In the genomic region with DNA sequence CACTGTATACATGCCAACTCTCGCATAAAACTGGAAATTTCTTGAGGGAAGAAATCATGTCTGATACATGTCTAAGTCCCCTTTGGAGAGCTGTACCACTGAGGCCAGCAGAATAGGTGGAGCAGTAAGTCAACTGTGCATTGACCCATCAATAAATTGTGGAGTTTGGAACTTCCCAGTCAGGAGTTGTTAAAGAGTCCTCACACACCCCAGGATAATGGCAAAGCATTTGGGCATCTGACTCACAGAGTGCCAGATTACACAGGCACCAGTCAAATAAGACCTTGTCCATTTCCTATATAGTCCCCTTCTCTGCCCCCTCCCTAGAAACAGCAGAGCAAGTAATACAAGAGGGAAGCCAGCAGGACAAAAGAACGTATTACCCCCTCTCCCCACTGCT, we compare ENCODE assay signal across 24 cellular contexts. TPM values are rescaled to one million over a fixed set of nuclear protein-coding genes. Genes with fewer than 3 reads are reported as not detected.
DNase-seq lines count a peak whose midpoint lies in the region; ATAC-seq and TF ChIP-seq lines count a peak whose summit lies in the region.
"Had no signal": no experiment of that assay in that cellular context is flagged by ENCODE, and none has a peak within 500 bp of the region (broad histone marks: within the 10 kb centered on the region; RNA-seq: fewer than 3 reads in every experiment).

No MANE protein-coding gene starts in this region.

- H3K18ac ChIP-seq in mesendoderm (ENCODE audit: low read length), result peak overlapping the region; percentile 41

- peaks cover 31% of the 10 kb centered on the region for H3K79me2 ChIP-seq in mammary epithelial cell (ENCODE audit: insufficient read depth, low read length)
- H3K79me2 ChIP-seq in mesendoderm (ENCODE audit: control insufficient read depth, insufficient read depth, low read length), result peaks cover 19% of the 10 kb centered on the region

- ATAC-seq in WTC11 (no peak), foreskin keratinocyte (peak; percentile 39), upper lobe of left lung (ENCODE audit: low FRiP score in 2 of 2) (no peak), HG02678 (IDR thresholded peaks at IDR 0.05; ENCODE audit: unreplicated experiment) (no peak)
- ATAC-seq in activated CD8-positive, alpha-beta T cell treated with anti-CD3 and anti-CD28 coated beads for 36 hours, result no peak
- ATAC-seq: GM12878, GM23338 had no signal

- H3K4me1 ChIP-seq in mammary epithelial cell (ENCODE audit: insufficient read depth, low read length), result peaks cover 12% of the 10 kb centered on the region
- H3K4me1 ChIP-seq in foreskin keratinocyte, result no peaks in the 10 kb centered on the region
- peaks cover 2% of the 10 kb centered on the region for H3K4me1 ChIP-seq in mesendoderm (ENCODE audit: control insufficient read depth, low read depth, low read length)
- no peaks in the 10 kb centered on the region for H3K4me1 ChIP-seq in upper lobe of left lung
- H3K4me1 ChIP-seq: BE2C; BLaER1 treated with 17β-estradiol and CSF1 and Interleukin-3, amounts not matched to agents 10 nM and 100 nM; HAP-1 had no signal

- no peak for TF ChIP-seq EP300 in upper lobe of left lung (IDR thresholded peaks at IDR 0.05)

- H3K4me3 ChIP-seq in mammary epithelial cell (replicated peaks in 1 of 3; ENCODE audit: insufficient read depth in 1 of 3, low read depth in 2 of 3, low read length in 3 of 3) (no peak overlapping the region), mesendoderm (ENCODE audit: low read length) (no peak overlapping the region), upper lobe of left lung (no peak overlapping the region)
- H3K4me3 ChIP-seq: BLaER1 treated with 17β-estradiol and CSF1 and Interleukin-3, amounts not matched to agents 10 nM and 100 nM; GM12878; GM23338; HAP-1 had no signal

- no peaks in the 10 kb centered on the region for H3K9me3 Mint-ChIP-seq in MCF 10A (ENCODE audit: unreplicated experiment)
- peaks cover 14% of the 10 kb centered on the region for H3K9me3 Mint-ChIP-seq in WTC11
- no peaks in the 10 kb centered on the region for H3K9me3 Mint-ChIP-seq in activated CD8-positive, alpha-beta T cell treated with anti-CD3 and anti-CD28 coated beads for 36 hours
- H3K9me3 Mint-ChIP-seq: CD4-positive, alpha-beta T cell; CD8-positive, alpha-beta memory T cell had no signal

- H4K5ac ChIP-seq in mesendoderm (ENCODE audit: low read length), result no peak overlapping the region

- no peak overlapping the region for H3K4ac ChIP-seq in mesendoderm (ENCODE audit: low read depth, low read length)

- no peak overlapping the region for H3K4me2 ChIP-seq in mammary epithelial cell (ENCODE audit: insufficient read depth, low read depth, low read length)
- H3K4me2 ChIP-seq in mesendoderm (ENCODE audit: low read length), result no peak overlapping the region
- H3K4me2 ChIP-seq: BLaER1 treated with 17β-estradiol and CSF1 and Interleukin-3, amounts not matched to agents 10 nM and 100 nM; GM23338 had no signal

- H3K36me3 Mint-ChIP-seq in MCF 10A (ENCODE audit: insufficient read depth, unreplicated experiment), result no peaks in the 10 kb centered on the region
- H3K36me3 Mint-ChIP-seq in WTC11, result peaks cover 16% of the 10 kb centered on the region
- no peaks in the 10 kb centered on the region for H3K36me3 Mint-ChIP-seq in activated CD8-positive, alpha-beta T cell treated with anti-CD3 and anti-CD28 coated beads for 36 hours (ENCODE audit: low read depth)
- H3K36me3 Mint-ChIP-seq: CD14-positive monocyte; CD8-positive, alpha-beta memory T cell had no signal

- dilution Hi-C loops in mammary epithelial cell (cut with HindIII; ENCODE audit: low sequenced_read_pairs), result no loop called here

- TF ChIP-seq CTCF in mammary epithelial cell (conservative IDR thresholded peaks at IDR 0.05 in 1 of 2, IDR thresholded peaks at IDR 0.05 in 1 of 2; ENCODE audit: extremely low read depth in 1 of 2, insufficient read depth in 1 of 2, low read depth in 1 of 2, low read length in 2 of 2) (no peak), MCF 10A (IDR thresholded peaks at IDR 0.05; ENCODE audit: unreplicated experiment) (no peak), WTC11 (IDR thresholded peaks at IDR 0.05) (no peak), foreskin keratinocyte (conservative IDR thresholded peaks at IDR 0.05) (no peak), upper lobe of left lung (IDR thresholded peaks at IDR 0.05) (no peak)
- TF ChIP-seq CTCF in activated CD8-positive, alpha-beta T cell treated with anti-CD3 and anti-CD28 coated beads for 36 hours (IDR thresholded peaks at IDR 0.05), result no peak

- no peak overlapping the region for H4K8ac ChIP-seq in mesendoderm (ENCODE audit: low read depth, low read length)

- H3K4me1 Mint-ChIP-seq in MCF 10A (ENCODE audit: insufficient read depth, unreplicated experiment), result no peaks in the 10 kb centered on the region
- peaks cover 88% of the 10 kb centered on the region for H3K4me1 Mint-ChIP-seq in WTC11
- H3K4me1 Mint-ChIP-seq in activated CD8-positive, alpha-beta T cell treated with anti-CD3 and anti-CD28 coated beads for 36 hours (ENCODE audit: low read depth), result no peaks in the 10 kb centered on the region
- H3K4me1 Mint-ChIP-seq: CD14-positive monocyte; CD8-positive, alpha-beta memory T cell had no signal

- no peak overlapping the region for H3K56ac ChIP-seq in mesendoderm (ENCODE audit: low read length)

- H2AFZ ChIP-seq in mammary epithelial cell (ENCODE audit: low read depth, low read length), result no peak overlapping the region
- H2AFZ ChIP-seq: GM23338 had no signal

- H3K27me3 ChIP-seq in mammary epithelial cell (ENCODE audit: insufficient read depth, low read length) (no peaks in the 10 kb centered on the region), foreskin keratinocyte (no peaks in the 10 kb centered on the region), mesendoderm (ENCODE audit: insufficient read depth, low read length, poor library complexity) (no peaks in the 10 kb centered on the region), upper lobe of left lung (no peaks in the 10 kb centered on the region)
- H3K27me3 ChIP-seq: BLaER1 treated with 17β-estradiol and CSF1 and Interleukin-3, amounts not matched to agents 10 nM and 100 nM had no signal

- CTCF ChIA-PET in mammary epithelial cell (lab: Charles Lee; ENCODE audit: low non-redundant PET), result no interaction called here
- CTCF ChIA-PET in MCF 10A (lab: Yijun Ruan, JAX), result interaction anchor here (0.8 to 1.3 kb wide), 2 partner anchors 11 to 20 kb away, joined by 3 read pairs; no protein-coding TSS in a partner anchor
- CTCF ChIA-PET in WTC11 (lab: Charles Lee), result no interaction called here
- CTCF ChIA-PET in activated CD8-positive, alpha-beta T cell treated with anti-CD3 and anti-CD28 coated beads for 36 hours (lab: Charles Lee), result no interaction called here

- in situ Hi-C loops in mammary epithelial cell (cut with MboI; ENCODE audit: low sequenced_read_pairs in 2 of 2), result no loop called here

- intact Hi-C loops in mammary epithelial cell (cut with micrococcal nuclease), result no loop called here
- intact Hi-C loops in MCF 10A (cut with micrococcal nuclease), result no loop called here
- intact Hi-C loops in activated CD8-positive, alpha-beta T cell treated with anti-CD3 and anti-CD28 coated beads for 36 hours (cut with micrococcal nuclease), result no loop called here

- H3K9me3 ChIP-seq in mammary epithelial cell (replicated peaks; ENCODE audit: insufficient read depth, low read length) (no peaks in the 10 kb centered on the region), upper lobe of left lung (no peaks in the 10 kb centered on the region)
- H3K9me3 ChIP-seq: BE2C; BLaER1 treated with 17β-estradiol and CSF1 and Interleukin-3, amounts not matched to agents 10 nM and 100 nM; HAP-1 had no signal

- H3K79me1 ChIP-seq in mesendoderm (ENCODE audit: low read length), result no peaks in the 10 kb centered on the region

- no peak overlapping the region for H2BK120ac ChIP-seq in mesendoderm (ENCODE audit: low read depth, low read length)

- no peak overlapping the region for H3K4me3 Mint-ChIP-seq in MCF 10A (ENCODE audit: unreplicated experiment)
- H3K4me3 Mint-ChIP-seq in WTC11, result no peak overlapping the region
- no peak overlapping the region for H3K4me3 Mint-ChIP-seq in activated CD8-positive, alpha-beta T cell treated with anti-CD3 and anti-CD28 coated beads for 36 hours
- H3K4me3 Mint-ChIP-seq: CD14-positive monocyte; CD4-positive, alpha-beta T cell; CD8-positive, alpha-beta memory T cell; GM23338; HFFc6 had no signal

- no peak overlapping the region for H2AK5ac ChIP-seq in mesendoderm (ENCODE audit: low read length)

- H3K23ac ChIP-seq in mesendoderm (ENCODE audit: low read length), result no peak overlapping the region

- H4K20me1 ChIP-seq in mammary epithelial cell (ENCODE audit: insufficient read depth, low read length), result no peaks in the 10 kb centered on the region
- H4K20me1 ChIP-seq: BLaER1 treated with 17β-estradiol and CSF1 and Interleukin-3, amounts not matched to agents 10 nM and 100 nM had no signal

- H2BK15ac ChIP-seq in mesendoderm (replicated peaks; ENCODE audit: low read depth), result no peak overlapping the region

- POLR2A ChIA-PET in MCF 10A (lab: Yijun Ruan, JAX) (interaction anchor here (1.4 kb wide), 1 partner anchor 11 kb away, joined by 3 read pairs; no protein-coding TSS in a partner anchor), WTC11 (lab: Charles Lee) (no interaction called here)
- POLR2A ChIA-PET in activated CD8-positive, alpha-beta T cell treated with anti-CD3 and anti-CD28 coated beads for 36 hours (lab: Charles Lee), result no interaction called here

- DNase-seq in mammary epithelial cell (peak; percentile 39), MCF 10A (ENCODE audit: unreplicated experiment) (no peak), WTC11 (ENCODE audit: low spot score) (no peak), foreskin keratinocyte (no peak), mesendoderm (no peak), upper lobe of left lung (no peak)
- no peak for DNase-seq in activated CD8-positive, alpha-beta T cell treated with anti-CD3 and anti-CD28 coated beads for 36 hours
- DNase-seq: AML-193; BE2C; CD4-positive, alpha-beta T cell; CD8-positive, alpha-beta memory T cell; DMS 273 treated with DMSO at 0.1 percent for 48 hours; DMS79; EL; GDM1; HFFc6 had no signal

- 96% methylated on average over 2 of the region's 2 CpGs for WGBS in mammary epithelial cell (ENCODE audit: low coverage, missing lambda C conversion rate)
- no CpG with 5 or more reads among the region's 2 CpGs for WGBS in mesendoderm (ENCODE audit: extremely low coverage, insufficient coverage, low lambda C conversion rate)
- WGBS in upper lobe of left lung, 2 donors, result 87 to 92% methylated on average over 2 of the region's 2 CpGs

- H3K27ac ChIP-seq in mammary epithelial cell (ENCODE audit: insufficient read depth, low read depth, low read length) (no peak overlapping the region), foreskin keratinocyte (no peak overlapping the region), mesendoderm (ENCODE audit: low read depth, low read length) (no peak overlapping the region), upper lobe of left lung (no peak overlapping the region)
- H3K27ac ChIP-seq: 22Rv1; BLaER1 treated with 17β-estradiol and CSF1 and Interleukin-3, amounts not matched to agents 10 nM and 100 nM had no signal

- H2BK5ac ChIP-seq in mesendoderm (ENCODE audit: low read length), result no peak overlapping the region

- BruUV-seq in mammary epithelial cell (replicated peaks; lab: Mats Ljungman, UMichigan) (no TSS peak), MCF 10A (replicated peaks; lab: Mats Ljungman, UMichigan) (no TSS peak)

- H3K9ac ChIP-seq in mammary epithelial cell (ENCODE audit: insufficient read depth, low read length) (no peak overlapping the region), mesendoderm (ENCODE audit: low read length) (no peak overlapping the region)
- H3K9ac ChIP-seq: BLaER1 treated with 17β-estradiol and CSF1 and Interleukin-3, amounts not matched to agents 10 nM and 100 nM had no signal

- H3K27me3 Mint-ChIP-seq in MCF 10A (ENCODE audit: insufficient read depth, unreplicated experiment) (no peaks in the 10 kb centered on the region), WTC11 (ENCODE audit: low read depth) (no peaks in the 10 kb centered on the region)
- peaks cover 8% of the 10 kb centered on the region for H3K27me3 Mint-ChIP-seq in activated CD8-positive, alpha-beta T cell treated with anti-CD3 and anti-CD28 coated beads for 36 hours

- H3K36me3 ChIP-seq in mammary epithelial cell (ENCODE audit: insufficient read depth, low read length), result no peaks in the 10 kb centered on the region
- H3K36me3 ChIP-seq in mesendoderm (ENCODE audit: control insufficient read depth, insufficient read depth, low read length), result no peaks in the 10 kb centered on the region
- H3K36me3 ChIP-seq in upper lobe of left lung, result no peaks in the 10 kb centered on the region
- H3K36me3 ChIP-seq: BE2C; BLaER1 treated with 17β-estradiol and CSF1 and Interleukin-3, amounts not matched to agents 10 nM and 100 nM; HAP-1 had no signal

- TF ChIP-seq POLR2A in upper lobe of left lung (IDR thresholded peaks at IDR 0.05), result no peak

- H3K27ac Mint-ChIP-seq in MCF 10A (ENCODE audit: low read depth, unreplicated experiment), result no peak overlapping the region
- H3K27ac Mint-ChIP-seq in WTC11, result peak overlapping the region; percentile 60; the same call in 1 of the 2 replicates
- no peak overlapping the region for H3K27ac Mint-ChIP-seq in activated CD8-positive, alpha-beta T cell treated with anti-CD3 and anti-CD28 coated beads for 36 hours
- H3K27ac Mint-ChIP-seq: CD14-positive monocyte; CD4-positive, alpha-beta T cell; CD8-positive, alpha-beta memory T cell; GM23338; HFFc6 had no signal

RNA-seq across cellular contexts. Expression of a gene that starts 10.4 kb away (rescaled TPM):
- total RNA-seq in mammary epithelial cell (10 to 100 TPM; 15.7 to 20.0 TPM), MCF 10A (2022) (1.3 and 2.4 TPM in 2 replicates), WTC11 (2021) (78.4 to 83.6 TPM (median 82.4 TPM) in 3 replicates), foreskin keratinocyte (4.2 and 5.3 TPM in 2 replicates), upper lobe of left lung (1 to 10 TPM in 1 of 6 donors, under 1 TPM in 2, not detected in 3; 0.33 to 1.2 (median 0.94) TPM)
- polyA plus RNA-seq in mammary epithelial cell (40.4 TPM), foreskin keratinocyte (3.7 and 4.4 TPM in 2 replicates)
- 15.3 TPM for polyA minus RNA-seq in mammary epithelial cell
- 63.8 TPM for polyA plus RNA-seq in mesendoderm (2013, experiment 1 of 2)
- polyA plus RNA-seq in mesendoderm (2013, experiment 2 of 2), result 66.9 TPM
- total RNA-seq in activated CD8-positive, alpha-beta T cell treated with anti-CD3 and anti-CD28 coated beads for 36 hours, result not detected
- total RNA-seq: CD4-positive, alpha-beta T cell; CD8-positive, alpha-beta memory T cell; HFFc6 had no signal
- polyA plus RNA-seq: CD14-positive monocyte; CD8-positive, alpha-beta memory T cell had no signal

RNA-seq across cellular contexts. Expression of a gene that starts 32.7 kb away (rescaled TPM):
- under 1 TPM; 0.17 to 0.24 TPM for total RNA-seq in mammary epithelial cell
- 0.02 TPM for polyA plus RNA-seq in mammary epithelial cell
- not detected for polyA minus RNA-seq in mammary epithelial cell
- 0.10 and 0.14 TPM in 2 replicates for total RNA-seq in MCF 10A (2022)
- 0.26 to 0.37 TPM (median 0.30 TPM) in 3 replicates for total RNA-seq in WTC11 (2021)
- 0.04 and 0.10 TPM in 2 replicates for total RNA-seq in foreskin keratinocyte
- 0.03 TPM in 1 of 2 replicates, not detected in the other for polyA plus RNA-seq in foreskin keratinocyte
- 0.07 TPM for polyA plus RNA-seq in mesendoderm (2013, experiment 1 of 2)
- polyA plus RNA-seq in mesendoderm (2013, experiment 2 of 2), result 0.07 TPM
- not detected for total RNA-seq in activated CD8-positive, alpha-beta T cell treated with anti-CD3 and anti-CD28 coated beads for 36 hours
- total RNA-seq in upper lobe of left lung, result under 1 TPM in 1 of 6 donors, not detected in 5; 0.06 TPM
- total RNA-seq: CD4-positive, alpha-beta T cell; CD8-positive, alpha-beta memory T cell; HFFc6 had no signal
- polyA plus RNA-seq: AG04450; CD14-positive monocyte; CD8-positive, alpha-beta memory T cell had no signal
